In genomic region chr7:132472463-132473120, GRCh38 we compare ENCODE assay signal across 12 cellular contexts.
A peak's percentile ranks its signal among the peaks of the same experiment; 100 is the strongest.
DNase-seq lines count a peak whose midpoint lies in the region; ATAC-seq and TF ChIP-seq lines count a peak whose summit lies in the region.
"Had no signal": no experiment of that assay in that cellular context is flagged by ENCODE, and none has a peak within 500 bp of the region (broad histone marks: within the 10 kb centered on the region; RNA-seq: fewer than 3 reads in every experiment).

No MANE protein-coding gene starts in this region.

- H3K4me1 Mint-ChIP-seq in natural killer cell, result peaks cover 31% of the 10 kb centered on the region in 2 donors
- peaks cover 8 to 19% (median 14%) of the 10 kb centered on the region in 4 donors for H3K4me1 Mint-ChIP-seq in CD4-positive, alpha-beta memory T cell

- TF ChIP-seq EP300 in gastroesophageal sphincter (IDR thresholded peaks at IDR 0.05) (no peak), suprapubic skin (IDR thresholded peaks at IDR 0.05) (no peak)

- H3K9me3 ChIP-seq in SJCRH30 (replicated peaks), result no peaks in the 10 kb centered on the region
- H3K9me3 ChIP-seq in gastroesophageal sphincter, result no peaks in the 10 kb centered on the region
- no peaks in the 10 kb centered on the region for H3K9me3 ChIP-seq in suprapubic skin
- H3K9me3 ChIP-seq in CD4-positive, alpha-beta memory T cell (ENCODE audit: control insufficient read depth in 1 of 2, low read length in 2 of 2), result no peaks in the 10 kb centered on the region

- no peaks in the 10 kb centered on the region for H3K36me3 Mint-ChIP-seq in natural killer cell
- no peaks in the 10 kb centered on the region for H3K36me3 Mint-ChIP-seq in CD4-positive, alpha-beta memory T cell

- ATAC-seq in gastroesophageal sphincter (peak; percentile 82), sciatic nerve (peak; percentile 96), natural killer cell (no peak)

- TF ChIP-seq CTCF in gastroesophageal sphincter (IDR thresholded peaks at IDR 0.05) (no peak), suprapubic skin (IDR thresholded peaks at IDR 0.05) (no peak), natural killer cell (IDR thresholded peaks at IDR 0.05) (no peak)

- CTCF ChIA-PET in CD4-positive, alpha-beta memory T cell (lab: Charles Lee; ENCODE audit: partially characterized antibody), result interaction anchor here (2.1 kb wide), 1 partner anchor 78 kb away, joined by 8 read pairs; no protein-coding TSS in a partner anchor

- H3K9me3 Mint-ChIP-seq in natural killer cell, result no peaks in the 10 kb centered on the region
- H3K9me3 Mint-ChIP-seq in CD4-positive, alpha-beta memory T cell, result no peaks in the 10 kb centered on the region

- H3K4me1 ChIP-seq in SJCRH30 (peaks cover 12% of the 10 kb centered on the region), gastroesophageal sphincter (peaks cover 0 to 26% (median 7%) of the 10 kb centered on the region in 3 donors), suprapubic skin (peaks cover 16% of the 10 kb centered on the region)
- H3K4me1 ChIP-seq in CD4-positive, alpha-beta memory T cell (ENCODE audit: insufficient read depth, low read length), result peaks cover 13% of the 10 kb centered on the region

- H3K36me3 ChIP-seq in SJCRH30, result no peaks in the 10 kb centered on the region
- H3K36me3 ChIP-seq in gastroesophageal sphincter, result no peaks in the 10 kb centered on the region
- no peaks in the 10 kb centered on the region for H3K36me3 ChIP-seq in suprapubic skin
- H3K36me3 ChIP-seq in CD4-positive, alpha-beta memory T cell (ENCODE audit: insufficient read depth, low read length), result no peaks in the 10 kb centered on the region

- POLR2A ChIA-PET in CD4-positive, alpha-beta memory T cell (lab: Charles Lee; ENCODE audit: partially characterized antibody), result no interaction called here

- H3K27me3 Mint-ChIP-seq in natural killer cell (ENCODE audit: low read depth in 2 of 2), result peaks cover 8 to 33% of the 10 kb centered on the region in 2 donors
- H3K27me3 Mint-ChIP-seq in CD4-positive, alpha-beta memory T cell, result peaks cover 2 to 3% of the 10 kb centered on the region in 2 donors

- TF ChIP-seq POLR2A in gastroesophageal sphincter (IDR thresholded peaks at IDR 0.05) (no peak), suprapubic skin (IDR thresholded peaks at IDR 0.05) (no peak)

- H3K27ac Mint-ChIP-seq in natural killer cell, result no peak overlapping the region
- H3K27ac Mint-ChIP-seq in CD4-positive, alpha-beta memory T cell, result no peak overlapping the region
- H3K27ac Mint-ChIP-seq: activated CD4-positive, alpha-beta T cell treated with anti-CD3 and anti-CD28 coated beads, Interleukin-2, amount 10 ng/mL, durations not matched to agents 7 days and 5 days had no signal

- no peak overlapping the region for H3K27ac ChIP-seq in SJCRH30
- peak overlapping the region in 3 of 4 donors; percentile 2 to 55 (median 35) for H3K27ac ChIP-seq in gastroesophageal sphincter
- no peak overlapping the region for H3K27ac ChIP-seq in suprapubic skin
- no peak overlapping the region for H3K27ac ChIP-seq in CD4-positive, alpha-beta memory T cell (ENCODE audit: low read depth, low read length)
- H3K27ac ChIP-seq: KMS-11 had no signal

- WGBS in gastroesophageal sphincter (ENCODE audit: low coverage in 1 of 2), 2 donors, result 25 to 56% methylated on average over 2 to 5 of the region's 10 CpGs
- 50% methylated on average over 10 of the region's 10 CpGs for WGBS in suprapubic skin

- intact Hi-C loops in sciatic nerve (cut with DNase I), result no loop called here
- intact Hi-C loops in natural killer cell (cut with micrococcal nuclease), result no loop called here
- intact Hi-C loops in CD4-positive, alpha-beta memory T cell (cut with micrococcal nuclease), result loop anchor here (10.0 kb wide), 1 partner anchor 102 kb away; the partner anchor contains the start of gene PLXNA4

- no peak overlapping the region for H3K4me3 Mint-ChIP-seq in natural killer cell
- H3K4me3 Mint-ChIP-seq in CD4-positive, alpha-beta memory T cell, result peak overlapping the region in 1 of 8 donors; percentile 53
- H3K4me3 Mint-ChIP-seq: activated CD4-positive, alpha-beta T cell treated with anti-CD3 and anti-CD28 coated beads, Interleukin-2, amount 10 ng/mL, durations not matched to agents 7 days and 5 days had no signal

- DNase-seq in GM04503 (ENCODE audit: low read depth) (peak; percentile 64), SJCRH30 (peak; percentile 87 to 89), sciatic nerve (ENCODE audit: low spot score) (peak; percentile 68), suprapubic skin (ENCODE audit: low spot score in 2 of 2) (no peak), natural killer cell (no peak)
- DNase-seq in CD4-positive, alpha-beta memory T cell, result no peak
- no peak for DNase-seq in activated naive CD4-positive, alpha-beta T cell treated with anti-CD3 and anti-CD28 coated beads, Interleukin-2, amount 50 U/mL, for 16 hours
- DNase-seq: activated CD4-positive, alpha-beta T cell treated with anti-CD3 and anti-CD28 coated beads, Interleukin-2, amount 10 ng/mL, durations not matched to agents 7 days and 5 days; central memory CD4-positive, alpha-beta T cell; stimulated activated CD8-positive, alpha-beta memory T cell treated with anti-CD3 and anti-CD28 coated beads, Interleukin-4, amount 100 ng/mL, for 48 hours had no signal

- no peaks in the 10 kb centered on the region for H3K27me3 ChIP-seq in SJCRH30
- H3K27me3 ChIP-seq in gastroesophageal sphincter, result no peaks in the 10 kb centered on the region
- H3K27me3 ChIP-seq in suprapubic skin, result peaks cover 17% of the 10 kb centered on the region
- H3K27me3 ChIP-seq in CD4-positive, alpha-beta memory T cell (ENCODE audit: insufficient read depth, low read length), result no peaks in the 10 kb centered on the region

- H3K4me3 ChIP-seq in SJCRH30, result no peak overlapping the region
- H3K4me3 ChIP-seq in gastroesophageal sphincter, result no peak overlapping the region
- no peak overlapping the region for H3K4me3 ChIP-seq in suprapubic skin
- no peak overlapping the region for H3K4me3 ChIP-seq in CD4-positive, alpha-beta memory T cell (ENCODE audit: low read length in 2 of 2)

Comparison
In these comparisons a context has a peak if more than half of its experiments do, and no peak if none do; other contexts are left out.
1. DNase-seq: peak in GM04503 (single experiment), SJCRH30 (2 of 2) and sciatic nerve (single experiment); none in suprapubic skin (0 of 2), natural killer cell (single experiment), CD4-positive, alpha-beta memory T cell (0 of 5) and activated naive CD4-positive, alpha-beta T cell treated with anti-CD3 and anti-CD28 coated beads, Interleukin-2, amount 50 U/mL, for 16 hours (single experiment).
2. H3K27ac ChIP-seq: peak in gastroesophageal sphincter (3 of 4); none in SJCRH30 (single experiment), suprapubic skin (single experiment) and CD4-positive, alpha-beta memory T cell (single experiment).
3. ATAC-seq: peak in gastroesophageal sphincter (single experiment) and sciatic nerve (single experiment); none in natural killer cell (0 of 3).